ENCODE assay signal across 1 cellular context in the genomic region with DNA sequence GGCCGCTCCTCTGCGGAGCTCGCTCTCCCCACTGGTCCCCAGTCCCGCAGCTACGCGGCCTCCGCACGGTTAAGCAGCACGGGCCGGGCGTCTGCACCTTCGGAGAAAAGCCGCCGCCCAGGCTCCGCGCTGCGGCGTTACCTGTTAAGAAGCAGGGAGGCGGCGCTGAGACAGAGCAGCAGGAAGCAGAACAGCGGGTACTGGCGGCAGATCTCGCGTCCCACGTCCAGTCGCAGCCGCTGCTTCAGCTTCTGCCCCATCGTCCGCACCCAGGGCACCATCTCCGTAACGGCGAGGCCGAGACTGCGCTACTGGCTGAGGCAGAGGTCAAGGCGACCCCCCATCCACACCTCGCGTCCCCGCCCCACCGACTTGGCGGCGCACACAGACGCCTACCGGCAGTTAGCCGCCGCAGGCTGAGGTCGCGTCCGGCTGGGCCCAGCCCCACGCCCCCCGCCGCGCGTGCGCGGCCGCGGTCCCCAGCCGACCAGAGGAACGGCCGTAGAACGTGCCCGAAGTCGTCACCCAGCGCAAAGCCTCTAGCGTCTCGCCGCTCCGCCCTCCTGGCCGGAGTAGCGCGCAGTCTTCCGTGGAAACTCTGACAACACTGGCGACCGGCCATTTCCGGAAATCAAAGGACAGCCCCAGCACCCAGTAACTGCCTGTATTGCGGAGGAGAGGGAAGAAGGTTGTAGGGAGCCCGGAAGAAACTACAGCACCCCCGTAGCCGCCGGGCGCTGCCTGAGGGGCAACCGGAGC.
A peak's percentile ranks its signal among the peaks of the same experiment; 100 is the strongest.
TF ChIP-seq lines count a peak whose summit lies in the region.

A gene with protein sequence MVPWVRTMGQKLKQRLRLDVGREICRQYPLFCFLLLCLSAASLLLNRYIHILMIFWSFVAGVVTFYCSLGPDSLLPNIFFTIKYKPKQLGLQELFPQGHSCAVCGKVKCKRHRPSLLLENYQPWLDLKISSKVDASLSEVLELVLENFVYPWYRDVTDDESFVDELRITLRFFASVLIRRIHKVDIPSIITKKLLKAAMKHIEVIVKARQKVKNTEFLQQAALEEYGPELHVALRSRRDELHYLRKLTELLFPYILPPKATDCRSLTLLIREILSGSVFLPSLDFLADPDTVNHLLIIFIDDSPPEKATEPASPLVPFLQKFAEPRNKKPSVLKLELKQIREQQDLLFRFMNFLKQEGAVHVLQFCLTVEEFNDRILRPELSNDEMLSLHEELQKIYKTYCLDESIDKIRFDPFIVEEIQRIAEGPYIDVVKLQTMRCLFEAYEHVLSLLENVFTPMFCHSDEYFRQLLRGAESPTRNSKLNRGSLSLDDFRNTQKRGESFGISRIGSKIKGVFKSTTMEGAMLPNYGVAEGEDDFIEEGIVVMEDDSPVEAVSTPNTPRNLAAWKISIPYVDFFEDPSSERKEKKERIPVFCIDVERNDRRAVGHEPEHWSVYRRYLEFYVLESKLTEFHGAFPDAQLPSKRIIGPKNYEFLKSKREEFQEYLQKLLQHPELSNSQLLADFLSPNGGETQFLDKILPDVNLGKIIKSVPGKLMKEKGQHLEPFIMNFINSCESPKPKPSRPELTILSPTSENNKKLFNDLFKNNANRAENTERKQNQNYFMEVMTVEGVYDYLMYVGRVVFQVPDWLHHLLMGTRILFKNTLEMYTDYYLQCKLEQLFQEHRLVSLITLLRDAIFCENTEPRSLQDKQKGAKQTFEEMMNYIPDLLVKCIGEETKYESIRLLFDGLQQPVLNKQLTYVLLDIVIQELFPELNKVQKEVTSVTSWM (minus strand): TSS at position 421 of the 759 bp plus-strand sequence. CDS start 140 bp downstream, at position 281.

TF ChIP-seq in HepG2, 621 proteins besides CTCF, POLR2A, EP300 and RAD21 (continued from another document):
- TF ChIP-seq KLF16 (CRISPR knock-in tag; IDR thresholded peaks at IDR 0.05) = peak in 1 of 2 experiments; percentile 8; a peak in 1 of 4 replicates
TF ChIP-seq in HepG2: peak in this region for 283.
